In the genomic region with DNA sequence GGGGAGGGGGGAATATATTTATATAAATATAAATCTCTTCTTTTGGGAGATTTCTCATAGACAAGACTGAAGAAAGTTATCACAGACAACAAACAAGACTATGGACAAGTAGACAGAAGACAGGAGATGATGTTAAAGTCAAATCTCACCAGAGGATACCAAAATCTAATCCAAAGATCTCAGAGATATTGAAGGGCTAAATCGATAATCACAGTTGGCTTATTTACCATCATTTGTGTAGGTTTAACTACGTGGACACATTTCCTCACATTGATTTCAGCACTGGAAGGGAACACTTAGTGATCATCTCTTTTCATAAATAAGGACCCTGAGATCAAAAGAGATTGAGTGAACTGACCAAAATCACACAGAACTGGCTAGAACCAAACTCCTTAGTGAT, we compare ENCODE assay signal across 14 cellular contexts.
"Had no signal": no experiment of that assay in that cellular context is flagged by ENCODE, and none has a peak within 500 bp of the region (broad histone marks: within the 10 kb centered on the region; RNA-seq: fewer than 3 reads in every experiment).

No MANE protein-coding gene starts in this region.

- H3K4me3 Mint-ChIP-seq: activated CD4-positive, alpha-beta memory T cell treated with anti-CD3 and anti-CD28 coated beads for 36 hours; T-helper 2 cell treated with Interferon-gamma antibody and Interleukin-4, amounts not matched to agents 5 μg/mL and 100 μg/mL, for 36 hours had no signal

- H3K9me3 ChIP-seq: esophagus squamous epithelium, tibial nerve had no signal

- H3K27me3 Mint-ChIP-seq: activated CD4-positive, alpha-beta memory T cell treated with anti-CD3 and anti-CD28 coated beads for 36 hours had no signal

- H3K36me3 ChIP-seq: cardiac muscle cell, esophagus squamous epithelium, tibial nerve had no signal

- ATAC-seq: left colon had no signal

- H3K27ac Mint-ChIP-seq: activated CD4-positive, alpha-beta memory T cell treated with anti-CD3 and anti-CD28 coated beads for 36 hours; T-helper 2 cell treated with Interferon-gamma antibody and Interleukin-4, amounts not matched to agents 5 μg/mL and 100 μg/mL, for 36 hours had no signal

- H3K4me3 ChIP-seq: cardiac muscle cell, esophagus squamous epithelium, tibial nerve had no signal

- H3K27ac ChIP-seq: cardiac muscle cell, esophagus squamous epithelium, parathyroid adenoma had no signal

- H3K79me2 ChIP-seq: parathyroid adenoma had no signal

- H2AFZ ChIP-seq: parathyroid adenoma had no signal

- DNase-seq: activated CD4-positive, alpha-beta memory T cell treated with anti-CD3 and anti-CD28 coated beads for 36 hours; activated CD4-positive, alpha-beta T cell treated with anti-CD3 and anti-CD28 coated beads for 1 hour; activated T-cell treated with anti-CD3 and anti-CD28 coated beads, Interleukin-2, amount 50 U/mL, for 48 hours; esophagus squamous epithelium; foreskin fibroblast; mammary epithelial cell; stimulated activated CD4-positive, alpha-beta T cell treated with anti-CD3 and anti-CD28 coated beads, Interleukin-15, amount 100 ng/mL, for 24 hours; stimulated activated CD4-positive, alpha-beta T cell treated with anti-CD3 and anti-CD28 coated beads, Interleukin-4, amount 100 ng/mL, for 4 hours; SW 1271 had no signal

- H3K9ac ChIP-seq: parathyroid adenoma had no signal

- H3K27me3 ChIP-seq: cardiac muscle cell, esophagus squamous epithelium, tibial nerve had no signal
